ENCODE assay signal across 8 cellular contexts in genomic region chr16:28292731-28293588, GRCh38. TPM values are rescaled to one million over a fixed set of nuclear protein-coding genes. Genes with fewer than 3 reads are reported as not detected.
DNase-seq lines count a peak whose midpoint lies in the region; ATAC-seq and TF ChIP-seq lines count a peak whose summit lies in the region.

No MANE protein-coding gene starts in this region.

- H3K9me3 ChIP-seq in HCT116 (ENCODE audit: control insufficient read depth in 1 of 2, insufficient read depth in 1 of 2, low read depth in 1 of 2, low read length in 2 of 2) (no peaks in the 10 kb centered on the region), PC-3 (ENCODE audit: low read length) (no peaks in the 10 kb centered on the region)
- no peaks in the 10 kb centered on the region for H3K9me3 ChIP-seq in effector memory CD4-positive, alpha-beta T cell (ENCODE audit: control insufficient read depth, low read length)

- peak; percentile 23; the same call in 1 of the 2 replicates for ATAC-seq in HCT116
- no peak for ATAC-seq in PC-3

- H3K4me2 ChIP-seq in HCT116 (ENCODE audit: low read length), result peak overlapping the region; percentile 100
- peak overlapping the region; percentile 90 for H3K4me2 ChIP-seq in PC-3 (ENCODE audit: low read length)

- H3K4me3 Mint-ChIP-seq in neural crest cell, result peak overlapping the region; percentile 95

- BruUV-seq in HCT116 (replicated peaks; lab: Mats Ljungman, UMichigan), result no TSS peak
- no TSS peak for BruUV-seq in PC-3 (replicated peaks; lab: Mats Ljungman, UMichigan)

- RAD21 ChIA-PET in HCT116 (lab: Charles Lee; ENCODE audit: low non-redundant PET in 1 of 2, low total read pairs in 2 of 2, uncharacterized antibody in 2 of 2, unreplicated experiment in 2 of 2), result interaction anchor here in 1 of 2 experiments (1.1 kb wide), 1 partner anchor 12 kb away, joined by 3 read pairs; no protein-coding TSS in a partner anchor

- intact Hi-C loops in HCT116 (cut with micrococcal nuclease), result no loop called here
- intact Hi-C loops in PC-3 (cut with micrococcal nuclease), result no loop called here

- H4K20me1 ChIP-seq in HCT116 (ENCODE audit: insufficient read depth) (no peaks in the 10 kb centered on the region), PC-3 (ENCODE audit: low read length) (no peaks in the 10 kb centered on the region)

- H3K9ac ChIP-seq in HCT116 (ENCODE audit: low read length), result peak overlapping the region; percentile 69
- no peak overlapping the region for H3K9ac ChIP-seq in PC-3 (ENCODE audit: low read length)

- H3K4me1 ChIP-seq in HCT116 (ENCODE audit: control insufficient read depth in 1 of 2, insufficient read depth in 2 of 2, low read length in 2 of 2), result peaks cover 0 to 15% of the 10 kb centered on the region in 2 experiments; a peak in 2 of 4 replicates
- 0 out of 2 replicates have a peak, but pooled peaks cover 3% of the 10 kb centered on the region for H3K4me1 ChIP-seq in PC-3 (ENCODE audit: insufficient read depth, low read length)
- peaks cover 42% of the 10 kb centered on the region for H3K4me1 ChIP-seq in effector memory CD4-positive, alpha-beta T cell (ENCODE audit: control insufficient read depth, insufficient read depth, low read length, poor library complexity, severe bottlenecking)

- H2AFZ ChIP-seq in HCT116 (ENCODE audit: low read depth, low read length, poor library complexity, severe bottlenecking), result peak overlapping the region; percentile 32
- H2AFZ ChIP-seq in PC-3 (ENCODE audit: low read length), result peak overlapping the region; percentile 75

- POLR2A ChIA-PET in BJ (lab: Charles Lee), result no interaction called here
- POLR2A ChIA-PET in HCT116 (lab: Charles Lee), result interaction anchor here (1.3 kb wide), 1 partner anchor 16 kb away, joined by 4 read pairs; no protein-coding TSS in a partner anchor
- POLR2A ChIA-PET in PC-3 (lab: Charles Lee; ENCODE audit: unreplicated experiment), result no interaction called here

- TF ChIP-seq CTCF in BJ (IDR thresholded peaks at IDR 0.05; ENCODE audit: insufficient read depth, low read depth, low read length) (no peak), HCT116 (IDR thresholded peaks at IDR 0.05 in 2 of 3, conservative IDR thresholded peaks at IDR 0.05 in 1 of 3; ENCODE audit: borderline replicate concordance in 1 of 3, insufficient read depth in 1 of 3, low read depth in 2 of 3, low read length in 2 of 3) (no peak), PC-3 (conservative IDR thresholded peaks at IDR 0.05; ENCODE audit: low read depth, low read length) (no peak), neural crest cell (conservative IDR thresholded peaks at IDR 0.05) (no peak)

- H3K27me3 Mint-ChIP-seq in neural crest cell (ENCODE audit: low read depth), result no peaks in the 10 kb centered on the region

- no peaks in the 10 kb centered on the region for H3K36me3 ChIP-seq in BJ (ENCODE audit: control insufficient read depth, insufficient read depth, low read length)
- H3K36me3 ChIP-seq in HCT116 (ENCODE audit: control insufficient read depth in 1 of 2, insufficient read depth in 2 of 2, low read length in 2 of 2), result no peaks in the 10 kb centered on the region; a peak in 1 of 4 replicates
- no peaks in the 10 kb centered on the region for H3K36me3 ChIP-seq in PC-3 (ENCODE audit: low read depth, low read length)
- H3K36me3 ChIP-seq in effector memory CD4-positive, alpha-beta T cell (ENCODE audit: control insufficient read depth, insufficient read depth, low read length), result no peaks in the 10 kb centered on the region

- peaks cover 44% of the 10 kb centered on the region for H3K4me1 Mint-ChIP-seq in neural crest cell

- TF ChIP-seq POLR2A in HCT116 (IDR thresholded peaks at IDR 0.05; ENCODE audit: borderline replicate concordance, extremely low read depth, insufficient read depth, insufficient read length), result peak; percentile 6

- no peak for DNase-seq in BJ (ENCODE audit: low read depth)
- DNase-seq in HCT116 (ENCODE audit: low read depth, low spot score), result no peak
- no peak for DNase-seq in PC-3
- no peak for DNase-seq in effector memory CD4-positive, alpha-beta T cell
- DNase-seq in neural crest cell (ENCODE audit: low read depth, low spot score), result peak; percentile 40
- DNase-seq in GM19238 (ENCODE audit: insufficient read length, low spot score), result no peak
- DNase-seq in T-helper 9 cell, result no peak
- DNase-seq in NK-92 (lab: John Stamatoyannopoulos, UW; ENCODE audit: unreplicated experiment), result no peak

- H3K79me2 ChIP-seq in HCT116 (ENCODE audit: insufficient read depth, low read length) (peaks cover 10% of the 10 kb centered on the region; the same call in 1 of the 2 replicates), PC-3 (ENCODE audit: low read length) (no peaks in the 10 kb centered on the region)

- H3F3A ChIP-seq in PC-3 (ENCODE audit: low read length, unreplicated experiment), result no peaks in the 10 kb centered on the region

- H3K9me3 Mint-ChIP-seq in neural crest cell, result no peaks in the 10 kb centered on the region

- peak overlapping the region; percentile 97 for H3K27ac Mint-ChIP-seq in neural crest cell (ENCODE audit: unreplicated experiment)

- CTCF ChIA-PET in BJ (lab: Yijun Ruan, JAX), result interaction anchor here (0.7 to 1.6 kb wide), 3 partner anchors 15 to 29 kb away, joined by 3 to 4 read pairs (median 4); no protein-coding TSS in a partner anchor
- CTCF ChIA-PET in HCT116 (lab: Charles Lee), result interaction anchor here (0.8 kb wide), 1 partner anchor 75 kb away, joined by 3 read pairs; no protein-coding TSS in a partner anchor
- CTCF ChIA-PET in PC-3 (lab: Charles Lee), result no interaction called here

- H3K36me3 Mint-ChIP-seq in neural crest cell (ENCODE audit: low read depth), result peaks cover 3% of the 10 kb centered on the region

- H3K9me2 ChIP-seq in HCT116 (ENCODE audit: insufficient read depth) (no peaks in the 10 kb centered on the region), PC-3 (replicated peaks; ENCODE audit: low read length) (no peaks in the 10 kb centered on the region)

- peak overlapping the region; percentile 42 for H3K4me3 ChIP-seq in BJ (ENCODE audit: low read depth, low read length)
- peak overlapping the region; percentile 81 to 89 for H3K4me3 ChIP-seq in HCT116 (replicated peaks in 1 of 2; ENCODE audit: low read depth in 1 of 2, low read length in 2 of 2)
- peak overlapping the region; percentile 69 for H3K4me3 ChIP-seq in PC-3 (ENCODE audit: low read length)
- peak overlapping the region; percentile 97 for H3K4me3 ChIP-seq in effector memory CD4-positive, alpha-beta T cell (ENCODE audit: insufficient read depth, low read depth, low read length, poor library complexity, severe bottlenecking)

- no peak for TF ChIP-seq RAD21 in HCT116 (IDR thresholded peaks at IDR 0.05; ENCODE audit: low read depth)

- H3K27me3 ChIP-seq in BJ (ENCODE audit: control insufficient read depth, insufficient read depth, low read length), result peaks cover 30% of the 10 kb centered on the region
- no peaks in the 10 kb centered on the region for H3K27me3 ChIP-seq in HCT116 (ENCODE audit: insufficient read depth, low read length)
- H3K27me3 ChIP-seq in PC-3 (ENCODE audit: low read length), result no peaks in the 10 kb centered on the region
- H3K27me3 ChIP-seq in effector memory CD4-positive, alpha-beta T cell (replicated peaks; ENCODE audit: control insufficient read depth, insufficient read depth, low read length, poor library complexity, severe bottlenecking), result no peaks in the 10 kb centered on the region

- H3K27ac ChIP-seq in HCT116 (ENCODE audit: low read depth, low read length), result peak overlapping the region; percentile 84
- no peak overlapping the region for H3K27ac ChIP-seq in PC-3 (ENCODE audit: low read length)
- H3K27ac ChIP-seq in effector memory CD4-positive, alpha-beta T cell (ENCODE audit: insufficient read depth, low read length, poor library complexity, severe bottlenecking), result peak overlapping the region; percentile 75

TF ChIP-seq in HCT116, 20 proteins besides CTCF, POLR2A, EP300 and RAD21:
- TF ChIP-seq YY1 (IDR thresholded peaks at IDR 0.05; ENCODE audit: extremely low read depth, insufficient replicate concordance, low read depth, low read length) (no peak), REST (IDR thresholded peaks at IDR 0.05; ENCODE audit: low read depth) (no peak), ZFX (IDR thresholded peaks at IDR 0.05) (peak; percentile 25; the same call in 1 of the 2 replicates), POLR2AphosphoS5 (IDR thresholded peaks at IDR 0.05; ENCODE audit: low read depth, low read length) (peak; percentile 12; the same call in 1 of the 2 replicates), TCF7L2 (IDR thresholded peaks at IDR 0.05; ENCODE audit: borderline replicate concordance, extremely low read depth, insufficient read depth, insufficient read length) (no peak)

RNA-seq across cellular contexts. Expression of gene SBK1, which starts 0.6 kb away (rescaled TPM):
- polyA plus RNA-seq in BJ (2011; rRNA removed), result 0.01 TPM in 1 of 2 replicates, not detected in the other
- not detected in 2 replicates for polyA minus RNA-seq in BJ (2011; rRNA and poly(A)+ RNA removed)
- total RNA-seq in HCT116 (2021; ENCODE audit: unreplicated experiment) (19.2 TPM), PC-3 (2014; rRNA removed) (0.95 and 1.5 TPM in 2 replicates), neural crest cell (79.0 and 79.3 TPM in 2 replicates)
- 11.2 and 12.6 TPM in 2 replicates for polyA plus RNA-seq in HCT116 (2012)

Comparison
In these comparisons a context has a peak if more than half of its experiments do, and no peak if none do; other contexts are left out.
1. H3K4me3 ChIP-seq: peak in every context shown above with its lines; median percentile 97 in effector memory CD4-positive, alpha-beta T cell; 85 in HCT116; 69 in PC-3; 42 in BJ.